Comparison of ENCODE assay signal across 35 cellular contexts in the genomic region with DNA sequence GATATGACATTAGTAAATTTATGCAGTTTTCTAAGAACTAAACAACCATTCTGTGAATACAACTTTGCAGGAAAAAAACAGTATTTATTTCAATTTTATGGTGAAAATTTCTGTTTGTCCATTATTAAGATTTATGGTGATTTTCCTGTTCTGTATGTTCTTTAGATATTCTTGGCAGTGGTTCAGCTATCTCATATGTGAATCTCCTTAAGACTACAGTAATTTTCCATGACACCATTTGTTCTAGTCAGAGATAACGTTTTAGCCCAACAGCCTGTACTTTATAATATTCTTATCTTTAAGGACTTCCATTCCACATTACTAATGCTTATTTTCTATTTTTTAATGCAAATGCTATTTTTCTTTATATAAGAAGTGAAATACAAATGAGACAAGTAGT.
"Had no signal": no experiment of that assay in that cellular context is flagged by ENCODE, and none has a peak within 500 bp of the region (broad histone marks: within the 10 kb centered on the region; RNA-seq: fewer than 3 reads in every experiment).

No MANE protein-coding gene starts in this region.

- H3K27me3 ChIP-seq: colonic mucosa, dorsolateral prefrontal cortex, neutrophil, ovary, sigmoid colon, uterus had no signal

- H3K4me1 Mint-ChIP-seq: activated CD4-positive, alpha-beta memory T cell treated with anti-CD3 and anti-CD28 coated beads, Interleukin-2, amount 10 ng/mL, durations not matched to agents 7 days and 5 days; activated CD4-positive, alpha-beta T cell treated with anti-CD3 and anti-CD28 coated beads, Interleukin-2, amount 10 ng/mL, durations not matched to agents 7 days and 5 days; activated T-helper 17 cell treated with anti-CD3 and anti-CD28 coated beads, Interleukin-2, amount 50 U/mL, for 72 hours; naive B cell; nephron progenitor cell; stimulated activated memory B cell treated with anti-CD40 and anti-IgM and Interleukin-4, amounts not matched to agents 10 μg/mL and 1 μg/mL and 100 μg/mL, for 72 hours; stimulated activated naive CD8-positive, alpha-beta T cell treated with anti-CD3 and anti-CD28 coated beads, Interleukin-15, amount 100 ng/mL, for 72 hours; WTC11 had no signal

- ATAC-seq: activated naive CD4-positive, alpha-beta T cell treated with anti-CD3 and anti-CD28 coated beads, Interleukin-2, amount 50 U/mL, for 72 hours; activated T-cell treated with anti-CD3 and anti-CD28 coated beads, Interleukin-2, amount 50 U/mL, for 4 hours; activated T-helper 17 cell treated with anti-CD3 and anti-CD28 coated beads, Interleukin-2, amount 50 U/mL, for 72 hours; esophagus mucosa; left cardiac atrium; psoas muscle; stimulated activated memory B cell treated with anti-CD40 and anti-IgM and Interleukin-4, amounts not matched to agents 10 μg/mL and 1 μg/mL and 100 μg/mL, for 72 hours; stimulated activated naive CD8-positive, alpha-beta T cell treated with anti-CD3 and anti-CD28 coated beads, Interleukin-15, amount 100 ng/mL, for 72 hours; WTC11 had no signal

- H3K36me3 ChIP-seq: colonic mucosa, neutrophil, ovary, sigmoid colon, uterus had no signal

- H3K9me3 ChIP-seq: colonic mucosa, neutrophil, ovary, psoas muscle, sigmoid colon, uterus had no signal

- H3K27me3 Mint-ChIP-seq: activated CD4-positive, alpha-beta memory T cell treated with anti-CD3 and anti-CD28 coated beads, Interleukin-2, amount 10 ng/mL, durations not matched to agents 7 days and 5 days; activated CD4-positive, alpha-beta T cell treated with anti-CD3 and anti-CD28 coated beads, Interleukin-2, amount 10 ng/mL, durations not matched to agents 7 days and 5 days; activated T-helper 17 cell treated with anti-CD3 and anti-CD28 coated beads, Interleukin-2, amount 50 U/mL, for 72 hours; stimulated activated naive CD8-positive, alpha-beta T cell treated with anti-CD3 and anti-CD28 coated beads, Interleukin-15, amount 100 ng/mL, for 72 hours; type B pancreatic cell had no signal

- H3K27ac ChIP-seq: colonic mucosa, dorsolateral prefrontal cortex, neutrophil, ovary, psoas muscle, sigmoid colon, uterus had no signal

- H3K4me3 Mint-ChIP-seq: activated CD4-positive, alpha-beta memory T cell treated with anti-CD3 and anti-CD28 coated beads, Interleukin-2, amount 10 ng/mL, durations not matched to agents 7 days and 5 days; activated CD4-positive, alpha-beta T cell treated with anti-CD3 and anti-CD28 coated beads, Interleukin-2, amount 10 ng/mL, durations not matched to agents 7 days and 5 days; activated T-cell treated with anti-CD3 and anti-CD28 coated beads, Interleukin-2, amount 50 U/mL, for 4 hours; activated T-helper 17 cell treated with anti-CD3 and anti-CD28 coated beads, Interleukin-2, amount 50 U/mL, for 72 hours; mesothelial cell of epicardium; naive B cell; nephron progenitor cell; stimulated activated memory B cell treated with anti-CD40 and anti-IgM and Interleukin-4, amounts not matched to agents 10 μg/mL and 1 μg/mL and 100 μg/mL, for 72 hours; stimulated activated naive CD8-positive, alpha-beta T cell treated with anti-CD3 and anti-CD28 coated beads, Interleukin-15, amount 100 ng/mL, for 72 hours; T-helper 1 cell treated with Interleukin-12 subunit alpha and Interleukin-12 subunit beta and Interleukin-4 antibody, amounts not matched to agents 30 μg/mL and 1 μg/mL, for 36 hours; type B pancreatic cell; WTC11 had no signal

- H3K4me1 ChIP-seq: colonic mucosa, psoas muscle, sigmoid colon, uterus had no signal

- H3K9me3 Mint-ChIP-seq: activated CD4-positive, alpha-beta memory T cell treated with anti-CD3 and anti-CD28 coated beads, Interleukin-2, amount 10 ng/mL, durations not matched to agents 7 days and 5 days; activated CD4-positive, alpha-beta T cell treated with anti-CD3 and anti-CD28 coated beads, Interleukin-2, amount 10 ng/mL, durations not matched to agents 7 days and 5 days; activated T-cell treated with anti-CD3 and anti-CD28 coated beads, Interleukin-2, amount 50 U/mL, for 4 hours; activated T-helper 17 cell treated with anti-CD3 and anti-CD28 coated beads, Interleukin-2, amount 50 U/mL, for 72 hours; mesothelial cell of epicardium; naive B cell; nephron progenitor cell; stimulated activated memory B cell treated with anti-CD40 and anti-IgM and Interleukin-4, amounts not matched to agents 10 μg/mL and 1 μg/mL and 100 μg/mL, for 72 hours; stimulated activated naive CD8-positive, alpha-beta T cell treated with anti-CD3 and anti-CD28 coated beads, Interleukin-15, amount 100 ng/mL, for 72 hours; T-helper 1 cell treated with Interleukin-12 subunit alpha and Interleukin-12 subunit beta and Interleukin-4 antibody, amounts not matched to agents 30 μg/mL and 1 μg/mL, for 36 hours; type B pancreatic cell; WTC11 had no signal

- H3K4me3 ChIP-seq: colonic mucosa, dorsolateral prefrontal cortex, ovary, psoas muscle, sigmoid colon, uterus had no signal

- H3K36me3 Mint-ChIP-seq: activated naive CD4-positive, alpha-beta T cell treated with anti-CD3 and anti-CD28 coated beads, Interleukin-2, amount 50 U/mL, for 72 hours; mesothelial cell of epicardium; naive B cell; stimulated activated memory B cell treated with anti-CD40 and anti-IgM and Interleukin-4, amounts not matched to agents 10 μg/mL and 1 μg/mL and 100 μg/mL, for 72 hours; type B pancreatic cell; WTC11 had no signal

- DNase-seq: activated CD4-positive, alpha-beta memory T cell treated with anti-CD3 and anti-CD28 coated beads, Interleukin-2, amount 10 ng/mL, durations not matched to agents 7 days and 5 days; activated CD4-positive, alpha-beta T cell treated with anti-CD3 and anti-CD28 coated beads for 1 hour; activated CD4-positive, alpha-beta T cell treated with anti-CD3 and anti-CD28 coated beads, Interleukin-2, amount 10 ng/mL, durations not matched to agents 7 days and 5 days; activated T-cell treated with anti-CD3 and anti-CD28 coated beads, Interleukin-2, amount 50 U/mL, for 4 hours; anterior cingulate cortex; colonic mucosa; dorsolateral prefrontal cortex; effector memory CD4-positive, alpha-beta T cell; foreskin melanocyte; islet precursor cell; left cardiac atrium; mammary epithelial cell; naive B cell; nephron progenitor cell; ovary; psoas muscle; sigmoid colon; small intestine; stimulated activated CD4-positive, alpha-beta T cell treated with anti-CD3 and anti-CD28 coated beads, Interleukin-1b, Interleukin-23, amount 100 ng/mL, for 48 hours; stimulated activated CD4-positive, alpha-beta T cell treated with anti-CD3 and anti-CD28 coated beads, Interleukin-4, amount 100 ng/mL, for 4 hours; stimulated activated CD8-positive, alpha-beta memory T cell treated with anti-CD3 and anti-CD28 coated beads, Interleukin-4, amount 100 ng/mL, for 48 hours; stimulated activated naive CD8-positive, alpha-beta T cell treated with anti-CD3 and anti-CD28 coated beads, Interleukin-15, amount 100 ng/mL, for 72 hours; substantia nigra; SW 1271; T-helper 9 cell; uterus had no signal

- H3K27ac Mint-ChIP-seq: activated CD4-positive, alpha-beta memory T cell treated with anti-CD3 and anti-CD28 coated beads, Interleukin-2, amount 10 ng/mL, durations not matched to agents 7 days and 5 days; activated CD4-positive, alpha-beta T cell treated with anti-CD3 and anti-CD28 coated beads, Interleukin-2, amount 10 ng/mL, durations not matched to agents 7 days and 5 days; activated naive CD4-positive, alpha-beta T cell treated with anti-CD3 and anti-CD28 coated beads, Interleukin-2, amount 50 U/mL, for 72 hours; activated T-helper 17 cell treated with anti-CD3 and anti-CD28 coated beads, Interleukin-2, amount 50 U/mL, for 72 hours; mesothelial cell of epicardium; naive B cell; nephron progenitor cell; stimulated activated memory B cell treated with anti-CD40 and anti-IgM and Interleukin-4, amounts not matched to agents 10 μg/mL and 1 μg/mL and 100 μg/mL, for 72 hours; stimulated activated naive CD8-positive, alpha-beta T cell treated with anti-CD3 and anti-CD28 coated beads, Interleukin-15, amount 100 ng/mL, for 72 hours; T-helper 1 cell treated with Interleukin-12 subunit alpha and Interleukin-12 subunit beta and Interleukin-4 antibody, amounts not matched to agents 30 μg/mL and 1 μg/mL, for 36 hours; type B pancreatic cell; WTC11 had no signal
